In genomic region chr9:131837316-131837715, GRCh38 we compare ENCODE assay signal across 11 cellular contexts.
DNase-seq lines count a peak whose midpoint lies in the region; ATAC-seq and TF ChIP-seq lines count a peak whose summit lies in the region.
"Had no signal": no experiment of that assay in that cellular context is flagged by ENCODE, and none has a peak within 500 bp of the region (broad histone marks: within the 10 kb centered on the region; RNA-seq: fewer than 3 reads in every experiment).

No MANE protein-coding gene starts in this region.

- peak; percentile 19 for TF ChIP-seq CTCF in astrocyte of the cerebellum (IDR thresholded peaks at IDR 0.05; ENCODE audit: low read depth, low read length, missing control alignments)
- TF ChIP-seq CTCF in coronary artery (IDR thresholded peaks at IDR 0.05) = no peak

- no peak overlapping the region for H3K27ac ChIP-seq in coronary artery
- H3K27ac ChIP-seq: thoracic aorta had no signal

- in situ Hi-C loops in astrocyte of the cerebellum (cut with HindIII; ENCODE audit: low sequenced_read_pairs) = no loop called here

- H3K4me3 ChIP-seq in astrocyte of the cerebellum (ENCODE audit: low read depth, low read length) (no peak overlapping the region), coronary artery (no peak overlapping the region)
- H3K4me3 ChIP-seq: thoracic aorta had no signal

- no peak for ATAC-seq in GM21390 (IDR thresholded peaks at IDR 0.05; ENCODE audit: unreplicated experiment)
- ATAC-seq: activated naive CD4-positive, alpha-beta T cell treated with anti-CD3 and anti-CD28 coated beads, Interleukin-2, amount 50 U/mL, for 72 hours; esophagus mucosa had no signal

- TF ChIP-seq EP300 in Ishikawa (IDR thresholded peaks at IDR 0.05; ENCODE audit: borderline replicate concordance) = no peak

- TF ChIP-seq RAD21 in Ishikawa (IDR thresholded peaks at IDR 0.05; ENCODE audit: low read depth) = peak; percentile 39; the same call in 1 of the 2 replicates

- DNase-seq in DMS 273 (lab: John Stamatoyannopoulos, UW; ENCODE audit: unreplicated experiment) (peak; percentile 40), DMS 273 treated with DMSO at 0.1 percent for 48 hours (lab: John Stamatoyannopoulos, UW) (no peak), astrocyte of the cerebellum (ENCODE audit: low read depth) (no peak), lung microvascular endothelial cell (ENCODE audit: low read depth in 2 of 2) (peak; percentile 17 to 47), coronary artery (ENCODE audit: low spot score) (no peak)
- DNase-seq in stimulated activated naive CD4-positive, alpha-beta T cell (lab: John Stamatoyannopoulos, UW) = no peak

TF ChIP-seq in Ishikawa, 13 proteins besides CTCF, POLR2A, EP300 and RAD21:
- TF ChIP-seq TEAD4 (IDR thresholded peaks at IDR 0.05) (no peak), CREB1 (IDR thresholded peaks at IDR 0.05; ENCODE audit: low read depth) (no peak), CEBPB (IDR thresholded peaks at IDR 0.05) (no peak), NFIC (IDR thresholded peaks at IDR 0.05) (no peak), EGR1 (IDR thresholded peaks at IDR 0.05) (no peak), ZBTB7A (IDR thresholded peaks at IDR 0.05; ENCODE audit: low read depth) (no peak), FOXM1 (IDR thresholded peaks at IDR 0.05; ENCODE audit: borderline replicate concordance, low read depth) (no peak), USF1 (IDR thresholded peaks at IDR 0.05) (no peak)

Comparison
In these comparisons a context has a peak if more than half of its experiments do, and no peak if none do; other contexts are left out.
1. DNase-seq: peak in DMS 273 (single experiment) and lung microvascular endothelial cell (2 of 2); none in DMS 273 treated with DMSO at 0.1 percent for 48 hours (single experiment), astrocyte of the cerebellum (single experiment), stimulated activated naive CD4-positive, alpha-beta T cell (0 of 6) and coronary artery (single experiment).